ENCODE assay signal across 8 cellular contexts in genomic region chr13:21326155-21327030, GRCh38.
DNase-seq lines count a peak whose midpoint lies in the region; ATAC-seq and TF ChIP-seq lines count a peak whose summit lies in the region.

No MANE protein-coding gene starts in this region.

- peak; percentile 48 for ATAC-seq in activated CD8-positive, alpha-beta T cell treated with anti-CD3 and anti-CD28 coated beads for 36 hours

- 7 to 12% methylated on average over 38 to 51 of the region's 52 CpGs for WGBS in GM23248 (ENCODE audit: low coverage in 1 of 2, low lambda C conversion rate in 2 of 2, missing lambda C conversion rate in 2 of 2), 2 experiments

- H4K20me1 ChIP-seq in GM23248 (ENCODE audit: insufficient read depth) (no peaks in the 10 kb centered on the region), neural progenitor cell (ENCODE audit: low read depth) (no peaks in the 10 kb centered on the region)

- H3K4me3 Mint-ChIP-seq in activated CD8-positive, alpha-beta T cell treated with anti-CD3 and anti-CD28 coated beads for 36 hours: no peak overlapping the region
- peak overlapping the region; percentile 78 for H3K4me3 Mint-ChIP-seq in neural progenitor cell

- H3K9ac ChIP-seq in GM23248: peak overlapping the region; percentile 67
- H3K9ac ChIP-seq in neural progenitor cell: no peak overlapping the region

- H3K4me1 ChIP-seq in GM23248 (ENCODE audit: insufficient read depth): peaks cover 10% of the 10 kb centered on the region; the same call in 1 of the 2 replicates
- peaks cover 25% of the 10 kb centered on the region for H3K4me1 ChIP-seq in neural progenitor cell
- no peaks in the 10 kb centered on the region for H3K4me1 ChIP-seq in HAP-1

- H3K27ac Mint-ChIP-seq in activated CD8-positive, alpha-beta T cell treated with anti-CD3 and anti-CD28 coated beads for 36 hours: no peak overlapping the region
- no peak overlapping the region for H3K27ac Mint-ChIP-seq in neural progenitor cell

- no peak for TF ChIP-seq CTCF in activated CD8-positive, alpha-beta T cell treated with anti-CD3 and anti-CD28 coated beads for 36 hours (IDR thresholded peaks at IDR 0.05)
- no peak for TF ChIP-seq CTCF in neural progenitor cell (IDR thresholded peaks at IDR 0.05)

- H3K27me3 Mint-ChIP-seq in activated CD8-positive, alpha-beta T cell treated with anti-CD3 and anti-CD28 coated beads for 36 hours: no peaks in the 10 kb centered on the region
- H3K27me3 Mint-ChIP-seq in neural progenitor cell (ENCODE audit: insufficient read depth, low read depth): peaks cover 2% of the 10 kb centered on the region

- POLR2A ChIA-PET in activated CD8-positive, alpha-beta T cell treated with anti-CD3 and anti-CD28 coated beads for 36 hours (lab: Charles Lee): interaction anchor here (0.8 kb wide), 1 partner anchor 150 kb away, joined by 3 read pairs; the partner anchor contains the start of genes MRPL57 and SKA3

- H3F3A ChIP-seq in GM23248 (ENCODE audit: insufficient read depth) (peaks cover 7% of the 10 kb centered on the region; the same call in 1 of the 2 replicates), neural progenitor cell (ENCODE audit: low read depth) (peaks cover 19% of the 10 kb centered on the region)

- H3K27me3 ChIP-seq in GM23248 (replicated peaks; ENCODE audit: insufficient read depth) (no peaks in the 10 kb centered on the region), neural progenitor cell (peaks cover 18% of the 10 kb centered on the region), HAP-1 (ENCODE audit: low read depth) (no peaks in the 10 kb centered on the region)

- H3K9me3 ChIP-seq in GM23248 (ENCODE audit: low read depth): no peaks in the 10 kb centered on the region
- no peaks in the 10 kb centered on the region for H3K9me3 ChIP-seq in neural progenitor cell (ENCODE audit: low read depth)
- H3K9me3 ChIP-seq in HAP-1: no peaks in the 10 kb centered on the region

- no peaks in the 10 kb centered on the region for H3K36me3 Mint-ChIP-seq in activated CD8-positive, alpha-beta T cell treated with anti-CD3 and anti-CD28 coated beads for 36 hours (ENCODE audit: low read depth)
- no peaks in the 10 kb centered on the region for H3K36me3 Mint-ChIP-seq in neural progenitor cell

- CTCF ChIA-PET in activated CD8-positive, alpha-beta T cell treated with anti-CD3 and anti-CD28 coated beads for 36 hours (lab: Charles Lee): interaction anchor here (0.9 kb wide), 1 partner anchor 29 kb away, joined by 4 read pairs; no protein-coding TSS in a partner anchor

- H3K9me2 ChIP-seq in GM23248 (ENCODE audit: insufficient read depth): no peaks in the 10 kb centered on the region

- peak overlapping the region; percentile 92 for H2AFZ ChIP-seq in GM23248
- peak overlapping the region; percentile 79 for H2AFZ ChIP-seq in neural progenitor cell (replicated peaks)

- H3K4me2 ChIP-seq in GM23248 (ENCODE audit: unreplicated experiment) (peak overlapping the region; percentile 74), neural progenitor cell (peak overlapping the region; percentile 90)

- H3K4me3 ChIP-seq in GM23248 (peak overlapping the region; percentile 71), neural progenitor cell (peak overlapping the region; percentile 61), HAP-1 (no peak overlapping the region)

- H3K9me3 Mint-ChIP-seq in activated CD8-positive, alpha-beta T cell treated with anti-CD3 and anti-CD28 coated beads for 36 hours: no peaks in the 10 kb centered on the region
- H3K9me3 Mint-ChIP-seq in neural progenitor cell: peaks cover 3% of the 10 kb centered on the region

- DNase-seq in GM23248 (peak; percentile 88), germinal center (ENCODE audit: low spot score) (peak; percentile 36), neural progenitor cell (ENCODE audit: low spot score) (peak; percentile 88), HAP-1 (ENCODE audit: low spot score in 2 of 2) (no peak), NCI-H2081 (lab: John Stamatoyannopoulos, UW) (no peak), foreskin melanocyte (no peak), KG1 (lab: John Stamatoyannopoulos, UW) (no peak)
- DNase-seq in activated CD8-positive, alpha-beta T cell treated with anti-CD3 and anti-CD28 coated beads for 36 hours: peak; percentile 16

- intact Hi-C loops in activated CD8-positive, alpha-beta T cell treated with anti-CD3 and anti-CD28 coated beads for 36 hours (cut with micrococcal nuclease): no loop called here

- H3K27ac ChIP-seq in GM23248: no peak overlapping the region
- peak overlapping the region; percentile 48 for H3K27ac ChIP-seq in neural progenitor cell

- peaks cover 23% of the 10 kb centered on the region for H3K4me1 Mint-ChIP-seq in activated CD8-positive, alpha-beta T cell treated with anti-CD3 and anti-CD28 coated beads for 36 hours (ENCODE audit: low read depth)
- H3K4me1 Mint-ChIP-seq in neural progenitor cell: peaks cover 16% of the 10 kb centered on the region

- H3K36me3 ChIP-seq in GM23248 (ENCODE audit: low read depth) (no peaks in the 10 kb centered on the region), neural progenitor cell (no peaks in the 10 kb centered on the region), HAP-1 (replicated peaks) (no peaks in the 10 kb centered on the region)

- in situ Hi-C loops in GM23248 (cut with MboI): no loop called here
- in situ Hi-C loops in HAP-1 (cut with MboI; ENCODE audit: low sequenced_read_pairs): no loop called here

- no peaks in the 10 kb centered on the region for H3K79me2 ChIP-seq in GM23248 (ENCODE audit: insufficient read depth)
- no peaks in the 10 kb centered on the region for H3K79me2 ChIP-seq in neural progenitor cell (ENCODE audit: low read depth)

Comparison
In these comparisons a context has a peak if more than half of its experiments do, and no peak if none do; other contexts are left out.
1. DNase-seq: peak in GM23248 (single experiment), activated CD8-positive, alpha-beta T cell treated with anti-CD3 and anti-CD28 coated beads for 36 hours (single experiment), germinal center (single experiment) and neural progenitor cell (single experiment); none in HAP-1 (0 of 2), NCI-H2081 (0 of 2), foreskin melanocyte (single experiment) and KG1 (single experiment).